ENCODE assay signal across 8 cellular contexts in genomic region chr4:164937576-164938270, GRCh38. TPM values are rescaled to one million over a fixed set of nuclear protein-coding genes. Genes with fewer than 3 reads are reported as not detected.
A peak's percentile ranks its signal among the peaks of the same experiment; 100 is the strongest.
DNase-seq lines count a peak whose midpoint lies in the region; ATAC-seq and TF ChIP-seq lines count a peak whose summit lies in the region.

No MANE protein-coding gene starts in this region.

- no peak overlapping the region for H3K27ac ChIP-seq in VCaP
- H3K27ac ChIP-seq in osteoblast (ENCODE audit: low read depth, low read length), result no peak overlapping the region
- no peak overlapping the region for H3K27ac ChIP-seq in smooth muscle cell (ENCODE audit: low read depth)

- no peaks in the 10 kb centered on the region for H3F3A ChIP-seq in smooth muscle cell (ENCODE audit: low read depth)

- no peak overlapping the region for H3K9ac ChIP-seq in smooth muscle cell (ENCODE audit: low read depth)

- H3K4me1 ChIP-seq in osteoblast (ENCODE audit: insufficient read depth, low read length), result no peaks in the 10 kb centered on the region
- H3K4me1 ChIP-seq in smooth muscle cell (ENCODE audit: low read depth), result no peaks in the 10 kb centered on the region

- H2AFZ ChIP-seq in osteoblast (ENCODE audit: low read length) (no peak overlapping the region), smooth muscle cell (ENCODE audit: low read depth) (no peak overlapping the region)

- no peak overlapping the region for H3K4me3 ChIP-seq in osteoblast (ENCODE audit: insufficient read depth, low read length)
- no peak overlapping the region for H3K4me3 ChIP-seq in smooth muscle cell

- H4K20me1 ChIP-seq in osteoblast (ENCODE audit: insufficient read depth, low read length) (no peaks in the 10 kb centered on the region), smooth muscle cell (ENCODE audit: low read depth) (no peaks in the 10 kb centered on the region)

- no peak overlapping the region for H3K4me2 ChIP-seq in osteoblast (ENCODE audit: insufficient read depth, low read length)
- no peak overlapping the region for H3K4me2 ChIP-seq in smooth muscle cell

- H3K27me3 ChIP-seq in osteoblast (ENCODE audit: insufficient read depth, low read length), result no peaks in the 10 kb centered on the region
- H3K27me3 ChIP-seq in smooth muscle cell (ENCODE audit: low read depth), result no peaks in the 10 kb centered on the region

- peak; percentile 38 for ATAC-seq in HG03025 (IDR thresholded peaks at IDR 0.05; ENCODE audit: low FRiP score, unreplicated experiment)

- H3K36me3 ChIP-seq in osteoblast (ENCODE audit: insufficient read depth, low read length) (no peaks in the 10 kb centered on the region), smooth muscle cell (ENCODE audit: low read depth) (no peaks in the 10 kb centered on the region)

- TF ChIP-seq CTCF in VCaP (conservative IDR thresholded peaks at IDR 0.05), result peak; percentile 41
- TF ChIP-seq CTCF in osteoblast (IDR thresholded peaks at IDR 0.05; ENCODE audit: extremely low read depth, low read depth, low read length), result peak; percentile 29
- no peak for TF ChIP-seq CTCF in smooth muscle cell (IDR thresholded peaks at IDR 0.05; ENCODE audit: borderline replicate concordance, insufficient read depth, poor library complexity, severe bottlenecking)

- no peaks in the 10 kb centered on the region for H3K9me3 ChIP-seq in osteoblast (ENCODE audit: low read depth, low read length)
- no peaks in the 10 kb centered on the region for H3K9me3 ChIP-seq in smooth muscle cell (replicated peaks; ENCODE audit: low read depth)

- peak; percentile 8 for DNase-seq in DMS 273 (lab: John Stamatoyannopoulos, UW; ENCODE audit: unreplicated experiment)
- no peak for DNase-seq in DMS 273 treated with DMSO at 0.1 percent for 48 hours (lab: John Stamatoyannopoulos, UW)
- DNase-seq in osteoblast (ENCODE audit: insufficient read length, low spot score, missing footprints), result no peak
- DNase-seq in smooth muscle cell (lab: John Stamatoyannopoulos, UW; ENCODE audit: unreplicated experiment), result no peak
- DNase-seq in NOMO-1 treated with DMSO at 0.1 percent for 48 hours (lab: John Stamatoyannopoulos, UW; ENCODE audit: unreplicated experiment), result no peak
- no peak for DNase-seq in GOT3 (lab: John Stamatoyannopoulos, UW)

- H3K79me2 ChIP-seq in osteoblast (ENCODE audit: insufficient read depth, low read length) (no peaks in the 10 kb centered on the region), smooth muscle cell (ENCODE audit: low read depth) (no peaks in the 10 kb centered on the region)

RNA-seq across cellular contexts. Expression of gene TRIM61, which starts 39.7 kb away (rescaled TPM):
- 3.8 and 4.7 TPM in 2 replicates for total RNA-seq in osteoblast
- not detected in 2 replicates for total RNA-seq in smooth muscle cell
- not detected in 2 replicates for polyA plus RNA-seq in smooth muscle cell
